Comparison of ENCODE assay signal across 24 cellular contexts in genomic region chr14:80695869-80696268, GRCh38.
DNase-seq lines count a peak whose midpoint lies in the region; ATAC-seq and TF ChIP-seq lines count a peak whose summit lies in the region.
"Had no signal": no experiment of that assay in that cellular context is flagged by ENCODE, and none has a peak within 500 bp of the region (broad histone marks: within the 10 kb centered on the region; RNA-seq: fewer than 3 reads in every experiment).

No MANE protein-coding gene starts in this region.

- H3K27me3 ChIP-seq in OCI-LY3 (ENCODE audit: low read depth, low read length): no peaks in the 10 kb centered on the region
- H3K27me3 ChIP-seq: adrenal gland, right lobe of liver, testis had no signal

- no peak overlapping the region for H3K9ac ChIP-seq in OCI-LY3 (ENCODE audit: low read length)

- H3K79me2 ChIP-seq in OCI-LY3 (ENCODE audit: low read length): no peaks in the 10 kb centered on the region

- no peaks in the 10 kb centered on the region for H3K4me1 Mint-ChIP-seq in stimulated activated naive B cell treated with anti-CD40 and anti-IgM and Interleukin-4, amounts not matched to agents 10 μg/mL and 1 μg/mL and 100 μg/mL, for 72 hours
- H3K4me1 Mint-ChIP-seq: CD14-positive monocyte; naive thymus-derived CD8-positive, alpha-beta T cell; stimulated activated memory B cell treated with anti-CD40 and anti-IgM and Interleukin-4, amounts not matched to agents 10 μg/mL and 1 μg/mL and 100 μg/mL, for 72 hours had no signal

- TF ChIP-seq CTCF in OCI-LY3 (IDR thresholded peaks at IDR 0.05; ENCODE audit: low read depth, low read length): no peak

- ATAC-seq in GM18867 (IDR thresholded peaks at IDR 0.05; ENCODE audit: unreplicated experiment): peak; percentile 88
- ATAC-seq in GM21447 (IDR thresholded peaks at IDR 0.05; ENCODE audit: unreplicated experiment): peak; percentile 50
- peak; percentile 85 for ATAC-seq in HG03025 (IDR thresholded peaks at IDR 0.05; ENCODE audit: low FRiP score, unreplicated experiment)
- ATAC-seq in stimulated activated naive B cell treated with anti-CD40 and anti-IgM and Interleukin-4, amounts not matched to agents 10 μg/mL and 1 μg/mL and 100 μg/mL, for 72 hours (replicated peaks): no peak
- ATAC-seq: HCT116; naive thymus-derived CD8-positive, alpha-beta T cell; right lobe of liver; SK-N-SH treated with all-trans-retinoic acid at 6 μM for 48 hours; stimulated activated memory B cell treated with anti-CD40 and anti-IgM and Interleukin-4, amounts not matched to agents 10 μg/mL and 1 μg/mL and 100 μg/mL, for 72 hours; WTC11 had no signal

- no peaks in the 10 kb centered on the region for H3K9me3 ChIP-seq in OCI-LY3 (ENCODE audit: insufficient read depth, low read length)
- H3K9me3 ChIP-seq: adrenal gland, right lobe of liver, testis had no signal

- no peaks in the 10 kb centered on the region for H3K27me3 Mint-ChIP-seq in stimulated activated naive B cell treated with anti-CD40 and anti-IgM and Interleukin-4, amounts not matched to agents 10 μg/mL and 1 μg/mL and 100 μg/mL, for 72 hours
- H3K27me3 Mint-ChIP-seq: dendritic cell treated with granulocyte-macrophage colony-stimulating factor and Interleukin-4, amounts not matched to agents 40 ng/mL and 50 ng/mL, for 4 days; naive thymus-derived CD8-positive, alpha-beta T cell; stimulated activated memory B cell treated with anti-CD40 and anti-IgM and Interleukin-4, amounts not matched to agents 10 μg/mL and 1 μg/mL and 100 μg/mL, for 72 hours had no signal

- H3K4me1 ChIP-seq in OCI-LY3 (ENCODE audit: low read length): peaks cover 12% of the 10 kb centered on the region
- H3K4me1 ChIP-seq: adrenal gland, right lobe of liver, testis had no signal

- DNase-seq in RKO (ENCODE audit: low spot score) (no peak), medulla oblongata (ENCODE audit: extremely low spot score) (no peak)
- DNase-seq in stimulated activated CD4-positive, alpha-beta T cell treated with anti-CD3 and anti-CD28 coated beads, Interleukin-1b, Interleukin-23, amount 100 ng/mL, for 48 hours: no peak
- DNase-seq in stimulated activated naive B cell treated with anti-CD40 and anti-IgM and Interleukin-4, amounts not matched to agents 10 μg/mL and 1 μg/mL and 100 μg/mL, for 72 hours: no peak
- DNase-seq: activated CD4-positive, alpha-beta T cell treated with anti-CD3 and anti-CD28 coated beads, Interleukin-2, amount 50 U/mL, for 48 hours; activated gamma-delta T cell; adrenal gland; left colon; naive thymus-derived CD8-positive, alpha-beta T cell; NCI-H1105; NCI-H510A; right lobe of liver; testis had no signal

- H4K20me1 ChIP-seq in OCI-LY3 (ENCODE audit: insufficient read depth, low read length): peaks cover 5% of the 10 kb centered on the region

- no peaks in the 10 kb centered on the region for H3K36me3 Mint-ChIP-seq in stimulated activated naive B cell treated with anti-CD40 and anti-IgM and Interleukin-4, amounts not matched to agents 10 μg/mL and 1 μg/mL and 100 μg/mL, for 72 hours
- H3K36me3 Mint-ChIP-seq: stimulated activated memory B cell treated with anti-CD40 and anti-IgM and Interleukin-4, amounts not matched to agents 10 μg/mL and 1 μg/mL and 100 μg/mL, for 72 hours; WTC11 had no signal

- H3K27ac ChIP-seq in OCI-LY3 (ENCODE audit: low read length): no peak overlapping the region
- H3K27ac ChIP-seq: adrenal gland, right lobe of liver, RWPE1, testis had no signal

- no peak overlapping the region for H3K4me3 Mint-ChIP-seq in stimulated activated naive B cell treated with anti-CD40 and anti-IgM and Interleukin-4, amounts not matched to agents 10 μg/mL and 1 μg/mL and 100 μg/mL, for 72 hours
- H3K4me3 Mint-ChIP-seq: CD14-positive monocyte; dendritic cell treated with granulocyte-macrophage colony-stimulating factor and Interleukin-4, amounts not matched to agents 40 ng/mL and 50 ng/mL, for 4 days; naive thymus-derived CD8-positive, alpha-beta T cell; stimulated activated memory B cell treated with anti-CD40 and anti-IgM and Interleukin-4, amounts not matched to agents 10 μg/mL and 1 μg/mL and 100 μg/mL, for 72 hours; WTC11 had no signal

- no peak overlapping the region for H3K27ac Mint-ChIP-seq in stimulated activated naive B cell treated with anti-CD40 and anti-IgM and Interleukin-4, amounts not matched to agents 10 μg/mL and 1 μg/mL and 100 μg/mL, for 72 hours
- H3K27ac Mint-ChIP-seq: CD14-positive monocyte; dendritic cell treated with granulocyte-macrophage colony-stimulating factor and Interleukin-4, amounts not matched to agents 40 ng/mL and 50 ng/mL, for 4 days; naive thymus-derived CD8-positive, alpha-beta T cell; stimulated activated memory B cell treated with anti-CD40 and anti-IgM and Interleukin-4, amounts not matched to agents 10 μg/mL and 1 μg/mL and 100 μg/mL, for 72 hours; WTC11 had no signal

- no peaks in the 10 kb centered on the region for H3K9me3 Mint-ChIP-seq in stimulated activated naive B cell treated with anti-CD40 and anti-IgM and Interleukin-4, amounts not matched to agents 10 μg/mL and 1 μg/mL and 100 μg/mL, for 72 hours
- H3K9me3 Mint-ChIP-seq: dendritic cell treated with granulocyte-macrophage colony-stimulating factor and Interleukin-4, amounts not matched to agents 40 ng/mL and 50 ng/mL, for 4 days; stimulated activated memory B cell treated with anti-CD40 and anti-IgM and Interleukin-4, amounts not matched to agents 10 μg/mL and 1 μg/mL and 100 μg/mL, for 72 hours had no signal

- H3K4me2 ChIP-seq in OCI-LY3 (ENCODE audit: low read length): 0 out of 2 replicates have a peak overlapping the region, but pooled peaks have one; percentile 8

- no peak overlapping the region for H3K4me3 ChIP-seq in OCI-LY3 (ENCODE audit: low read length)
- H3K4me3 ChIP-seq: adrenal gland, right lobe of liver, testis had no signal

- H3K36me3 ChIP-seq in OCI-LY3 (replicated peaks; ENCODE audit: low read depth, low read length): no peaks in the 10 kb centered on the region
- H3K36me3 ChIP-seq: adrenal gland, right lobe of liver had no signal

- no peak overlapping the region for H2AFZ ChIP-seq in OCI-LY3 (ENCODE audit: low read depth, low read length)

Comparison
In these comparisons a context has a peak if more than half of its experiments do, and no peak if none do; other contexts are left out.
1. ATAC-seq: peak in GM18867 (single experiment), GM21447 (single experiment) and HG03025 (single experiment); none in stimulated activated naive B cell treated with anti-CD40 and anti-IgM and Interleukin-4, amounts not matched to agents 10 μg/mL and 1 μg/mL and 100 μg/mL, for 72 hours (0 of 2).